ENCODE assay signal across 12 cellular contexts in genomic region chr18:58792086-58792485, GRCh38.
DNase-seq lines count a peak whose midpoint lies in the region; ATAC-seq and TF ChIP-seq lines count a peak whose summit lies in the region.
"Had no signal": no experiment of that assay in that cellular context is flagged by ENCODE, and none has a peak within 500 bp of the region (broad histone marks: within the 10 kb centered on the region; RNA-seq: fewer than 3 reads in every experiment).

No MANE protein-coding gene starts in this region.

- no peak for TF ChIP-seq POLR2A in adrenal gland (IDR thresholded peaks at IDR 0.05)

- H3K9me3 Mint-ChIP-seq in neural progenitor cell, result no peaks in the 10 kb centered on the region
- H3K9me3 Mint-ChIP-seq in chondrocyte (ENCODE audit: low read depth), result peaks cover 4% of the 10 kb centered on the region

- H3K9me3 ChIP-seq in neural progenitor cell (ENCODE audit: low read depth) (no peaks in the 10 kb centered on the region), MG63 (no peaks in the 10 kb centered on the region), adrenal gland (replicated peaks in 1 of 3) (no peaks in the 10 kb centered on the region)
- H3K9me3 ChIP-seq: Caco-2 had no signal

- TF ChIP-seq CTCF in neural progenitor cell (IDR thresholded peaks at IDR 0.05) (no peak), adrenal gland (IDR thresholded peaks at IDR 0.05) (no peak), chondrocyte (IDR thresholded peaks at IDR 0.05) (no peak)

- no peaks in the 10 kb centered on the region for H3K79me2 ChIP-seq in neural progenitor cell (ENCODE audit: low read depth)

- no peak overlapping the region for H3K4me2 ChIP-seq in neural progenitor cell

- H3K9ac ChIP-seq in neural progenitor cell, result no peak overlapping the region

- H3K36me3 Mint-ChIP-seq in neural progenitor cell, result no peaks in the 10 kb centered on the region
- H3K36me3 Mint-ChIP-seq in chondrocyte (ENCODE audit: low read depth), result no peaks in the 10 kb centered on the region

- peaks cover 19% of the 10 kb centered on the region for H3K4me1 ChIP-seq in neural progenitor cell
- H3K4me1 ChIP-seq in adrenal gland (replicated peaks in 1 of 2), result peaks cover 0 to 5% of the 10 kb centered on the region in 2 donors

- 81 to 86% (median 85%) methylated on average over 7 of the region's 7 CpGs for WGBS in adrenal gland, 4 donors

- peaks cover 11% of the 10 kb centered on the region for H3F3A ChIP-seq in neural progenitor cell (ENCODE audit: low read depth)

- H3K27ac ChIP-seq in neural progenitor cell (no peak overlapping the region), adrenal gland (no peak overlapping the region)

- H3K4me3 ChIP-seq in neural progenitor cell (no peak overlapping the region), MG63 (no peak overlapping the region), adrenal gland (no peak overlapping the region)

- H3K4me1 Mint-ChIP-seq in neural progenitor cell, result peaks cover 33% of the 10 kb centered on the region
- peaks cover 45% of the 10 kb centered on the region for H3K4me1 Mint-ChIP-seq in chondrocyte (ENCODE audit: low read depth)

- H3K36me3 ChIP-seq in neural progenitor cell, result no peaks in the 10 kb centered on the region
- no peaks in the 10 kb centered on the region for H3K36me3 ChIP-seq in MG63
- H3K36me3 ChIP-seq in adrenal gland (replicated peaks in 1 of 2), result no peaks in the 10 kb centered on the region

- DNase-seq in neural progenitor cell (ENCODE audit: low spot score), result no peak
- no peak for DNase-seq in MG63
- no peak for DNase-seq in adrenal gland
- no peak for DNase-seq in chondrocyte (ENCODE audit: low spot score)
- DNase-seq in A172 (ENCODE audit: low spot score), result no peak
- DNase-seq: amniotic stem cell, Caco-2, NCI-H1105 treated with DMSO at 0.1 percent for 48 hours had no signal

- peak; percentile 85 for ATAC-seq in GM18868 (IDR thresholded peaks at IDR 0.05; ENCODE audit: unreplicated experiment)
- peak; percentile 83 for ATAC-seq in GM21737 (IDR thresholded peaks at IDR 0.05; ENCODE audit: unreplicated experiment)
- peak; percentile 94 for ATAC-seq in HG03432 (IDR thresholded peaks at IDR 0.05; ENCODE audit: unreplicated experiment)

- H3K27me3 ChIP-seq in neural progenitor cell (no peaks in the 10 kb centered on the region), MG63 (no peaks in the 10 kb centered on the region), adrenal gland (no peaks in the 10 kb centered on the region)

- H3K27me3 Mint-ChIP-seq in neural progenitor cell (ENCODE audit: insufficient read depth, low read depth) (peaks cover 7% of the 10 kb centered on the region), chondrocyte (ENCODE audit: low read depth) (no peaks in the 10 kb centered on the region)
- H3K27me3 Mint-ChIP-seq: progenitor cell of endocrine pancreas had no signal

- no peak overlapping the region for H2AFZ ChIP-seq in neural progenitor cell (replicated peaks)

- H3K27ac Mint-ChIP-seq in neural progenitor cell, result peak overlapping the region; percentile 30
- no peak overlapping the region for H3K27ac Mint-ChIP-seq in chondrocyte (ENCODE audit: unreplicated experiment)
- H3K27ac Mint-ChIP-seq: progenitor cell of endocrine pancreas had no signal

- intact Hi-C loops in adrenal gland (cut with DNase I), result no loop called here

- H4K20me1 ChIP-seq in neural progenitor cell (ENCODE audit: low read depth), result no peaks in the 10 kb centered on the region

- H3K4me3 Mint-ChIP-seq in neural progenitor cell, result no peak overlapping the region
- no peak overlapping the region for H3K4me3 Mint-ChIP-seq in chondrocyte (ENCODE audit: unreplicated experiment)
